8 cellular contexts compared by ENCODE assay signal in the genomic region with DNA sequence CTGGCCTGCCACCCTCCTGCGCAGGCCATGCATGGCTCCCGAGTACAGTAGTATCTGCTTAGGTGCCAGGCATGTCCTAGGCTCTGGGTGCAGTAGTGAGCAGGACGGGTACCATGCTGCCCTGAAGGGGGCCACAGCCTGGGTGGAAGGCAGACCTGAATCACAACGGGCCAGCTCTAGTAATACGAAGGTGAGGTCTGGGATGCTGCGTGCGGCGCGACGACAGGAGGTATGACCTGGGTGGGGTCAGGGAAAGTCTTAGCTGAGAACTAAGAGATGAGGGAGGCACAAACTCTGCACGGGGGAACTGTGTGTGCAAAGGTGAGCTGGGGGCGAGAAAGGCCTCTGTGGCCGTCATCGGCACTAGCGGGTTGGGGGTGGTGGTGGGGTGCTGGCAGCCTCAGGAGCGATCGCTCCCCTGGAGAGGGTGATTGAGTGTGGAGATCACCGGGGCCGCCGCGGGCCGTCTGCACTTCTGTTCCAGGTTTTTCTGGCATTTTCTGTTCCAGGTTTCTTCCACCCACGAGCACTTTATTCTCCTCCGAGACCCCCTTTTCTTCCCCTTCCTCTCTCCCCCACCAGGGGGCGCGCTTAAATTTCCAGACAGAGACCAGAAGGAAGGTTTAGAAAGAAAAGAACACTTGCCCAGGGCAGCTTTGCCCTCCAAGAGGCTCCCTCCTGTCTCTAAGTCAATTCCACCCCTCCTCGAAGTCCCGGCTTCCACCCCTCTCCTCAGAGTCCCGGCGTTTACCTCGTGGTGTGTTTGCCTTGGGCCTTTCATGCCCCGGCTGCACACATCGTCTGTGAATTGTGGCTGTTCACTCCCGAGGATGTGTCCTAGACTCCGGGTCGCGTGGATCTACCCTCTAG. TPM values are rescaled to one million over a fixed set of nuclear protein-coding genes. Genes with fewer than 3 reads are reported as not detected.
DNase-seq lines count a peak whose midpoint lies in the region; ATAC-seq, FAIRE-seq and TF ChIP-seq lines count a peak whose summit lies in the region.

No MANE protein-coding gene starts in this region.

- TF ChIP-seq POLR2A in endothelial cell of umbilical vein (IDR thresholded peaks at IDR 0.05; ENCODE audit: low read depth, low read length) = peak; percentile 36

- no peak overlapping the region for H2AFZ ChIP-seq in endothelial cell of umbilical vein (ENCODE audit: low read depth, low read length)

- peak overlapping the region in 1 of 3 experiments; percentile 7 for H3K4me3 Mint-ChIP-seq in nephron

- no peak overlapping the region for H3K27ac ChIP-seq in endothelial cell of umbilical vein (ENCODE audit: insufficient read depth, low read depth, low read length)

- no peak for ATAC-seq in GM18907 (IDR thresholded peaks at IDR 0.05; ENCODE audit: unreplicated experiment)

- no peaks in the 10 kb centered on the region for H4K20me1 ChIP-seq in endothelial cell of umbilical vein (replicated peaks; ENCODE audit: control insufficient read depth, extremely low read depth, insufficient read depth, low read length)

- H3K9ac ChIP-seq in endothelial cell of umbilical vein (replicated peaks; ENCODE audit: extremely low read depth, insufficient read depth, low read length) = no peak overlapping the region

- H3K27me3 Mint-ChIP-seq in nephron (ENCODE audit: low read depth) = no peaks in the 10 kb centered on the region

- H3K9me3 Mint-ChIP-seq in nephron = no peaks in the 10 kb centered on the region

- no peaks in the 10 kb centered on the region for H3K9me3 ChIP-seq in endothelial cell of umbilical vein (replicated peaks; ENCODE audit: control insufficient read depth, insufficient read depth, low read length)

- CTCF ChIA-PET in endothelial cell of umbilical vein (lab: Charles Lee) = interaction anchor here (0.8 to 4.3 kb wide), 18 partner anchors 8 to 233 kb away, joined by 3 to 35 read pairs (median 5); a partner anchor contains a TSS

- H3K36me3 Mint-ChIP-seq in nephron (ENCODE audit: low read depth) = peaks cover 23% of the 10 kb centered on the region

- BruUV-seq in endothelial cell of umbilical vein (replicated peaks; lab: Mats Ljungman, UMichigan) = no TSS peak

- intact Hi-C loops in endothelial cell of umbilical vein (cut with micrococcal nuclease) = loop anchor here (1.0 to 5.0 kb wide), 5 partner anchors 21 to 208 kb away; a partner anchor contains a TSS

- POLR2A ChIA-PET in endothelial cell of umbilical vein (lab: Charles Lee) = no interaction called here

- dilution Hi-C loops in endothelial cell of umbilical vein (cut with MboI; ENCODE audit: extremely low pct_ligation_motif_present, low sequenced_read_pairs) = no loop called here

- TF ChIP-seq CTCF in endothelial cell of umbilical vein (IDR thresholded peaks at IDR 0.05; ENCODE audit: extremely low read depth in 1 of 2, insufficient read depth in 1 of 2, low read depth in 1 of 2, low read length in 2 of 2) = peak; percentile 79 to 81
- peak; percentile 77 to 81 (median 79) for TF ChIP-seq CTCF in nephron (IDR thresholded peaks at IDR 0.05; ENCODE audit: unreplicated experiment in 3 of 3)

- H3K9me1 ChIP-seq in endothelial cell of umbilical vein (replicated peaks; ENCODE audit: control insufficient read depth, extremely low read depth, insufficient read depth, low read length) = no peaks in the 10 kb centered on the region

- H3K36me3 ChIP-seq in endothelial cell of umbilical vein (ENCODE audit: control insufficient read depth in 2 of 2, extremely low read depth in 1 of 2, insufficient read depth in 2 of 2, low read length in 2 of 2) = peaks cover 0 to 23% of the 10 kb centered on the region in 2 experiments

- no peaks in the 10 kb centered on the region for H3K79me2 ChIP-seq in endothelial cell of umbilical vein (ENCODE audit: control insufficient read depth, insufficient read depth, low read length)

- no peaks in the 10 kb centered on the region for H3K4me1 ChIP-seq in endothelial cell of umbilical vein (ENCODE audit: control insufficient read depth, extremely low read depth, insufficient read depth, low read length)

- no peaks in the 10 kb centered on the region for H3K27me3 ChIP-seq in endothelial cell of umbilical vein (ENCODE audit: control insufficient read depth in 2 of 2, insufficient read depth in 2 of 2, low read length in 2 of 2)

- FAIRE-seq in endothelial cell of umbilical vein (lab: Jason Lieb, UNC) = peak; percentile 88

- peak; percentile 65 for DNase-seq in SIG-M5 treated with dmso at 0.1 percent for 504 hours (lab: John Stamatoyannopoulos, UW; ENCODE audit: unreplicated experiment)
- no peak for DNase-seq in SIG-M5 (lab: John Stamatoyannopoulos, UW)
- DNase-seq in NOMO-1 (lab: John Stamatoyannopoulos, UW; ENCODE audit: unreplicated experiment in 2 of 2) = peak; percentile 12 to 56
- peak; percentile 92 for DNase-seq in activated CD8-positive, alpha-beta memory T cell treated with anti-CD3 and anti-CD28 coated beads for 24 hours
- DNase-seq in endothelial cell of umbilical vein (ENCODE audit: low read depth, low spot score) = peak; percentile 70
- peak; percentile 60 for DNase-seq in superior temporal gyrus (ENCODE audit: extremely low spot score)

- peaks cover 55% of the 10 kb centered on the region for H3K4me1 Mint-ChIP-seq in nephron

- no peak overlapping the region for H3K4me2 ChIP-seq in endothelial cell of umbilical vein (ENCODE audit: insufficient read depth, low read length)

- H3K4me3 ChIP-seq in endothelial cell of umbilical vein (replicated peaks in 1 of 3; ENCODE audit: insufficient read depth in 1 of 3, low read depth in 1 of 3, low read length in 3 of 3) = no peak overlapping the region

- peak overlapping the region; percentile 84 to 93 (median 88) for H3K27ac Mint-ChIP-seq in nephron

TF ChIP-seq in endothelial cell of umbilical vein, 7 proteins besides CTCF, POLR2A, EP300 and RAD21:
- TF ChIP-seq GATA2 (IDR thresholded peaks at IDR 0.05; ENCODE audit: insufficient read depth, insufficient read length, low read depth, low read length) (no peak), POLR2AphosphoS5 (IDR thresholded peaks at IDR 0.05; ENCODE audit: insufficient read depth, low read depth, low read length) (no peak), EZH2 (IDR thresholded peaks at IDR 0.05; ENCODE audit: borderline replicate concordance, low read depth, low read length, severe bottlenecking) (no peak), MYC (IDR thresholded peaks at IDR 0.05; ENCODE audit: low read depth, low read length) (no peak), FOS (IDR thresholded peaks at IDR 0.05; ENCODE audit: borderline replicate concordance, insufficient read depth, low read length) (no peak)
- TF ChIP-seq, protein P1, sequence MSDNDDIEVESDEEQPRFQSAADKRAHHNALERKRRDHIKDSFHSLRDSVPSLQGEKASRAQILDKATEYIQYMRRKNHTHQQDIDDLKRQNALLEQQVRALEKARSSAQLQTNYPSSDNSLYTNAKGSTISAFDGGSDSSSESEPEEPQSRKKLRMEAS (IDR thresholded peaks at IDR 0.05; ENCODE audit: insufficient read depth, insufficient read length) = no peak

RNA-seq across cellular contexts. Expression of a gene that starts 15.1 kb away (rescaled TPM):
- total RNA-seq in endothelial cell of umbilical vein = 65.7 and 69.8 TPM in 2 replicates
- polyA plus RNA-seq in endothelial cell of umbilical vein = 112 and 193 TPM in 2 replicates
- 94.1 and 114 TPM in 2 replicates for polyA plus RNA-seq in endothelial cell of umbilical vein (2011; cell fraction: cytosol; rRNA removed)
- 80.4 and 107 TPM in 2 replicates for polyA plus RNA-seq in endothelial cell of umbilical vein (2011; cell fraction: nucleus; rRNA removed)
- polyA plus RNA-seq in endothelial cell of umbilical vein (2012) = 68.2 and 80.0 TPM in 2 replicates
- 33.7 and 46.4 TPM in 2 replicates for polyA minus RNA-seq in endothelial cell of umbilical vein
- polyA minus RNA-seq in endothelial cell of umbilical vein (2011; cell fraction: cytosol; rRNA and poly(A)+ RNA removed) = not detected
- polyA minus RNA-seq in endothelial cell of umbilical vein (2011; cell fraction: nucleus; rRNA and poly(A)+ RNA removed) = 27.0 and 33.2 TPM in 2 replicates

RNA-seq across cellular contexts. Expression of a gene that starts 21.6 kb away (rescaled TPM):
- 4.9 and 5.4 TPM in 2 replicates for total RNA-seq in endothelial cell of umbilical vein
- polyA plus RNA-seq in endothelial cell of umbilical vein = 6.3 and 6.9 TPM in 2 replicates
- 3.2 and 3.8 TPM in 2 replicates for polyA plus RNA-seq in endothelial cell of umbilical vein (2011; cell fraction: cytosol; rRNA removed)
- 12.0 and 12.8 TPM in 2 replicates for polyA plus RNA-seq in endothelial cell of umbilical vein (2011; cell fraction: nucleus; rRNA removed)
- polyA plus RNA-seq in endothelial cell of umbilical vein (2012) = 1.6 and 3.0 TPM in 2 replicates
- 9.0 and 9.4 TPM in 2 replicates for polyA minus RNA-seq in endothelial cell of umbilical vein
- polyA minus RNA-seq in endothelial cell of umbilical vein (2011; cell fraction: cytosol; rRNA and poly(A)+ RNA removed) = 2.6 TPM
- 8.3 and 12.3 TPM in 2 replicates for polyA minus RNA-seq in endothelial cell of umbilical vein (2011; cell fraction: nucleus; rRNA and poly(A)+ RNA removed)

RNA-seq across cellular contexts. Expression of a gene that starts 44.9 kb away (rescaled TPM):
- total RNA-seq in endothelial cell of umbilical vein = 37.4 and 37.6 TPM in 2 replicates
- 58.7 and 67.1 TPM in 2 replicates for polyA plus RNA-seq in endothelial cell of umbilical vein
- polyA plus RNA-seq in endothelial cell of umbilical vein (2011; cell fraction: cytosol; rRNA removed) = 47.2 and 48.0 TPM in 2 replicates
- polyA plus RNA-seq in endothelial cell of umbilical vein (2011; cell fraction: nucleus; rRNA removed) = 46.7 and 48.4 TPM in 2 replicates
- 48.9 and 64.0 TPM in 2 replicates for polyA plus RNA-seq in endothelial cell of umbilical vein (2012)
- polyA minus RNA-seq in endothelial cell of umbilical vein = 66.9 and 75.4 TPM in 2 replicates
- 9.8 TPM for polyA minus RNA-seq in endothelial cell of umbilical vein (2011; cell fraction: cytosol; rRNA and poly(A)+ RNA removed)
- 19.0 and 19.4 TPM in 2 replicates for polyA minus RNA-seq in endothelial cell of umbilical vein (2011; cell fraction: nucleus; rRNA and poly(A)+ RNA removed)
